Comparison of ENCODE assay signal across 21 cellular contexts in the genomic region with DNA sequence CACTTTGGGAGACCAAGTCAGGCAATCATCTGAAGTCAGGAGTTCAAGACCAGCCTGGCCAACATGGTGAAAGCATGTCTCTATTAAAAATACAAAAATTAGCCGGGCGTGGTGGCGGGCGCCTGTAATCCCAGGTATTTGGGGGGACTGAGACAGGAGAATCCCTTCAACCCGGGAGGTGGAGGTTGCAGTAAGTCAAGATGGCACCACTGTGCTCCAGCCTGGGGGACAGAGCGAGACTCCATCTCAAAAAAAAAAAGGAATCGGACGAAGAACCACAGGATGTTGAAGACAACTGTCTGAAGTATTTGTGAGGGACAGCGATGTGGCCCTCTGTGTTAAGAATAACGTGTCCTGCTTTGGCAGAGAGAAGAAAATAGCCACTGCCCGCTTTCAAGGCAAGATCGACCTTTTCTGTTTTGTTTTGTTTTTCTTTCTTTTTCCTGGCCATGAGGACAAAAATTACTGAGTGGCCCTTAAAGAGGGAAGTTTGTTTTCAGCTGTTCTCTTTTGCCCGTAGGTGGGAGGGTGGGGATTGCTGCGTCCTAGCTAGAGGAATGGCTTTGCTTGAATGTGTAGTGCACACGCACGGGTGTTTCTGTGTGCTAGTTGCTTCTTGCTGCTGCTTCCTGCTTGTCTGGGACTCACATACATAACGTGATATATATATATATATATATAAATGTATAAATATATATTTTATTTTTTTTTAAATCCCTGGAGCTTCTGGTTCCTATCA. TPM values are rescaled to one million over a fixed set of nuclear protein-coding genes. Genes with fewer than 3 reads are reported as not detected.
DNase-seq lines count a peak whose midpoint lies in the region; ATAC-seq, FAIRE-seq and TF ChIP-seq lines count a peak whose summit lies in the region.
"Had no signal": no experiment of that assay in that cellular context is flagged by ENCODE, and none has a peak within 500 bp of the region (broad histone marks: within the 10 kb centered on the region; RNA-seq: fewer than 3 reads in every experiment).

No MANE protein-coding gene starts in this region.

- H3K9me3 ChIP-seq in HepG2 (ENCODE audit: low read length) = no peaks in the 10 kb centered on the region
- H3K9me3 ChIP-seq in right lobe of liver = no peaks in the 10 kb centered on the region
- H3K9me3 ChIP-seq in Karpas-422 (ENCODE audit: low read length) = no peaks in the 10 kb centered on the region
- no peaks in the 10 kb centered on the region for H3K9me3 ChIP-seq in thyroid gland
- H3K9me3 ChIP-seq: heart left ventricle, uterus had no signal

- H3K27ac ChIP-seq in HepG2 (ENCODE audit: extremely low read length, insufficient read depth, low read length) (no peak overlapping the region), right lobe of liver (no peak overlapping the region), Karpas-422 (ENCODE audit: low read length) (no peak overlapping the region), thyroid gland (peak overlapping the region in 2 of 3 donors; percentile 2 to 28)
- H3K27ac ChIP-seq: uterus had no signal

- H3K4me1 ChIP-seq in HepG2 (ENCODE audit: insufficient read depth, low read length) = peaks cover 17% of the 10 kb centered on the region
- H3K4me1 ChIP-seq in right lobe of liver = peaks cover 0 to 4% (median 0%) of the 10 kb centered on the region in 4 donors
- no peaks in the 10 kb centered on the region for H3K4me1 ChIP-seq in Karpas-422 (ENCODE audit: low read length)
- peaks cover 3 to 4% of the 10 kb centered on the region in 2 donors for H3K4me1 ChIP-seq in thyroid gland

- H3K9ac ChIP-seq in HepG2 (ENCODE audit: insufficient read depth, low read depth, low read length) (no peak overlapping the region), Karpas-422 (ENCODE audit: low read length) (no peak overlapping the region)

- in situ Hi-C loops in HepG2 (cut with HindIII; ENCODE audit: extremely low pct_ligation_motif_present, low pct_unique_long_range_greater_than_20kb) (no loop called here), G401 (cut with HindIII; ENCODE audit: low sequenced_read_pairs) (no loop called here)

- ATAC-seq in HepG2 (no peak), right lobe of liver (no peak)
- ATAC-seq: activated T-cell treated with anti-CD3 and anti-CD28 coated beads, Interleukin-2, amount 50 U/mL, for 4 hours; heart left ventricle; PC-3 had no signal

- no peaks in the 10 kb centered on the region for H3K9me2 ChIP-seq in Karpas-422 (replicated peaks; ENCODE audit: insufficient read depth, low read length)

- POLR2A ChIA-PET in HepG2 (lab: Yijun Ruan, JAX) = interaction anchor here (4.3 kb wide), 1 partner anchor 9 kb away, joined by 102 read pairs; a partner anchor contains a TSS

- TF ChIP-seq EP300 in HepG2 (IDR thresholded peaks at IDR 0.05; ENCODE audit: low read depth in 2 of 2, low read length in 2 of 2) (no peak), HepG2 (CRISPR knock-in tag; IDR thresholded peaks at IDR 0.05; ENCODE audit: borderline replicate concordance) (no peak)

- H3K4me2 ChIP-seq in HepG2 (ENCODE audit: low read depth, low read length) = no peak overlapping the region
- no peak overlapping the region for H3K4me2 ChIP-seq in Karpas-422 (ENCODE audit: low read depth, low read length, poor library complexity, severe bottlenecking)

- TSS peak; percentile 58 for BruUV-seq in HepG2 (replicated peaks; lab: Mats Ljungman, UMichigan)

- H3K79me2 ChIP-seq in HepG2 (ENCODE audit: insufficient read depth, low read length) = no peaks in the 10 kb centered on the region
- H3K79me2 ChIP-seq in Karpas-422 (ENCODE audit: low read length) = no peaks in the 10 kb centered on the region

- peaks cover 65% of the 10 kb centered on the region for H3K4me1 Mint-ChIP-seq in dendritic cell treated with granulocyte-macrophage colony-stimulating factor and Interleukin-4, amounts not matched to agents 40 ng/mL and 50 ng/mL, for 4 days (ENCODE audit: low read depth)
- H3K4me1 Mint-ChIP-seq in glutamatergic neuron (ENCODE audit: low read depth, unreplicated experiment) = peaks cover 9% of the 10 kb centered on the region

- no peak overlapping the region for H3K4me3 Mint-ChIP-seq in dendritic cell treated with granulocyte-macrophage colony-stimulating factor and Interleukin-4, amounts not matched to agents 40 ng/mL and 50 ng/mL, for 4 days
- H3K4me3 Mint-ChIP-seq in glutamatergic neuron (ENCODE audit: unreplicated experiment) = no peak overlapping the region
- H3K4me3 Mint-ChIP-seq: activated T-cell treated with anti-CD3 and anti-CD28 coated beads, Interleukin-2, amount 50 U/mL, for 4 hours had no signal

- no peak for TF ChIP-seq RAD21 in HepG2 (CRISPR knock-in tag; IDR thresholded peaks at IDR 0.05)

- peaks cover 0 to 5% of the 10 kb centered on the region in 2 experiments; a peak in 2 of 5 replicates for H3K27me3 ChIP-seq in HepG2 (ENCODE audit: control insufficient read depth in 1 of 2, insufficient read depth in 2 of 2, low read length in 2 of 2)
- peaks cover 0 to 3% of the 10 kb centered on the region in 2 donors for H3K27me3 ChIP-seq in right lobe of liver
- no peaks in the 10 kb centered on the region for H3K27me3 ChIP-seq in Karpas-422 (ENCODE audit: low read length)
- H3K27me3 ChIP-seq in thyroid gland = no peaks in the 10 kb centered on the region

- no peaks in the 10 kb centered on the region for H3K27me3 Mint-ChIP-seq in dendritic cell treated with granulocyte-macrophage colony-stimulating factor and Interleukin-4, amounts not matched to agents 40 ng/mL and 50 ng/mL, for 4 days
- peaks cover 7% of the 10 kb centered on the region for H3K27me3 Mint-ChIP-seq in glutamatergic neuron (ENCODE audit: unreplicated experiment)

- H3K36me3 Mint-ChIP-seq in dendritic cell treated with granulocyte-macrophage colony-stimulating factor and Interleukin-4, amounts not matched to agents 40 ng/mL and 50 ng/mL, for 4 days (ENCODE audit: low read depth) = peaks cover 50% of the 10 kb centered on the region
- peaks cover 7% of the 10 kb centered on the region for H3K36me3 Mint-ChIP-seq in glutamatergic neuron (ENCODE audit: unreplicated experiment)

- CTCF ChIA-PET in HepG2 (lab: Yijun Ruan, JAX; ENCODE audit: low intra/inter-chr PET ratio, low total read pairs) = no interaction called here

- H4K20me1 ChIP-seq in HepG2 (ENCODE audit: insufficient read depth, low read length) (peaks cover 16% of the 10 kb centered on the region), Karpas-422 (ENCODE audit: insufficient read depth, low read depth, low read length) (no peaks in the 10 kb centered on the region)

- H2AFZ ChIP-seq in HepG2 (ENCODE audit: low read length) (no peak overlapping the region), Karpas-422 (ENCODE audit: low read length) (no peak overlapping the region)

- TF ChIP-seq POLR2A in HepG2 (IDR thresholded peaks at IDR 0.05; ENCODE audit: insufficient read depth in 1 of 2, low read depth in 2 of 2, low read length in 2 of 2) = peak in 1 of 2 experiments; percentile 36; a peak in 2 of 4 replicates
- no peak for TF ChIP-seq POLR2A in right lobe of liver (IDR thresholded peaks at IDR 0.05)
- no peak for TF ChIP-seq POLR2A in thyroid gland (IDR thresholded peaks at IDR 0.05)

- no peaks in the 10 kb centered on the region for H3K9me3 Mint-ChIP-seq in dendritic cell treated with granulocyte-macrophage colony-stimulating factor and Interleukin-4, amounts not matched to agents 40 ng/mL and 50 ng/mL, for 4 days
- H3K9me3 Mint-ChIP-seq in glutamatergic neuron (ENCODE audit: unreplicated experiment) = peaks cover 8% of the 10 kb centered on the region

- WGBS in HepG2 (ENCODE audit: low lambda C conversion rate) = 95% methylated on average over 17 of the region's 17 CpGs
- WGBS in right lobe of liver (ENCODE audit: insufficient coverage, low coverage, low lambda C conversion rate, missing lambda C conversion rate) = 84% methylated on average over 14 of the region's 17 CpGs
- 68 to 70% methylated on average over 17 of the region's 17 CpGs for WGBS in thyroid gland, 2 donors

- H3K36me3 ChIP-seq in HepG2 (replicated peaks in 1 of 2; ENCODE audit: control insufficient read depth in 1 of 2, insufficient read depth in 2 of 2, low read length in 2 of 2) (peaks cover 9 to 38% of the 10 kb centered on the region in 2 experiments; a peak in 4 of 5 replicates), right lobe of liver (peaks cover 0 to 7% (median 0%) of the 10 kb centered on the region in 4 donors), Karpas-422 (ENCODE audit: insufficient read depth, low read length) (no peaks in the 10 kb centered on the region), thyroid gland (peaks cover 14 to 15% of the 10 kb centered on the region in 2 donors)
- H3K36me3 ChIP-seq: uterus had no signal

- TF ChIP-seq CTCF in HepG2 (CRISPR knock-in tag; IDR thresholded peaks at IDR 0.05) = no peak
- no peak for TF ChIP-seq CTCF in right lobe of liver (IDR thresholded peaks at IDR 0.05)
- no peak for TF ChIP-seq CTCF in thyroid gland (IDR thresholded peaks at IDR 0.05)
- no peak for TF ChIP-seq CTCF in glutamatergic neuron (IDR thresholded peaks at IDR 0.05; ENCODE audit: partially characterized antibody, unreplicated experiment)

- intact Hi-C loops in HepG2 (cut with micrococcal nuclease; ENCODE audit: unreplicated experiment) = no loop called here
- intact Hi-C loops in right lobe of liver (cut with DNase I) = no loop called here
- intact Hi-C loops in dendritic cell treated with granulocyte-macrophage colony-stimulating factor and Interleukin-4, amounts not matched to agents 40 ng/mL and 50 ng/mL, for 4 days (cut with micrococcal nuclease) = no loop called here
- intact Hi-C loops in thyroid gland (cut with DNase I) = no loop called here

- H3K27ac Mint-ChIP-seq in dendritic cell treated with granulocyte-macrophage colony-stimulating factor and Interleukin-4, amounts not matched to agents 40 ng/mL and 50 ng/mL, for 4 days = peak overlapping the region; percentile 24
- no peak overlapping the region for H3K27ac Mint-ChIP-seq in glutamatergic neuron (ENCODE audit: unreplicated experiment)

- FAIRE-seq in HepG2 (lab: Jason Lieb, UNC) = no peak
- FAIRE-seq: GM12892, TTC549 had no signal

- DNase-seq in HepG2 (ENCODE audit: low spot score) (no peak), right lobe of liver (no peak), Karpas-422 (peak; percentile 26), thyroid gland (peak; percentile 45 to 52), glutamatergic neuron (no peak), G401 (ENCODE audit: low spot score) (no peak)
- no peak for DNase-seq in activated CD4-positive, CD25-positive, alpha-beta regulatory T cell (lab: John Stamatoyannopoulos, UW)
- DNase-seq: activated T-cell treated with anti-CD3 and anti-CD28 coated beads, Interleukin-2, amount 50 U/mL, for 4 hours; central memory CD4-positive, alpha-beta T cell; DMS 273 treated with DMSO at 0.1 percent for 48 hours; heart left ventricle; NCI-H1417; PC-3; stimulated activated CD4-positive, alpha-beta T cell treated with anti-CD3 and anti-CD28 coated beads, Interleukin-4, amount 100 ng/mL, for 1 hour; uterus had no signal

- no peak overlapping the region for H3K4me3 ChIP-seq in HepG2 (replicated peaks in 1 of 3; ENCODE audit: insufficient read depth in 1 of 3, low read depth in 2 of 3, low read length in 3 of 3)
- H3K4me3 ChIP-seq in right lobe of liver = no peak overlapping the region
- no peak overlapping the region for H3K4me3 ChIP-seq in Karpas-422 (ENCODE audit: low read length)
- H3K4me3 ChIP-seq in thyroid gland (replicated peaks in 1 of 3) = no peak overlapping the region
- H3K4me3 ChIP-seq: heart left ventricle, uterus had no signal

RNA-seq across cellular contexts. Expression of a gene that starts 6.2 kb away (rescaled TPM):
- total RNA-seq in HepG2 (2016; rRNA removed; fragmentation: Illumina TruSeq; extraction: Trizol) (0.02 TPM in 1 of 2 replicates, not detected in the other), right lobe of liver (not detected), thyroid gland (not detected), glutamatergic neuron (ENCODE audit: unreplicated experiment) (33.1 TPM)
- not detected in 2 replicates for total RNA-seq in HepG2 (2016; cell fraction: cytosol; rRNA removed; fragmentation: Illumina TruSeq; extraction: Trizol; ENCODE audit: low read depth)
- not detected in 2 replicates for total RNA-seq in HepG2 (2016; cell fraction: insoluble cytoplasmic fraction; rRNA removed; fragmentation: Illumina TruSeq; extraction: Trizol)
- total RNA-seq in HepG2 (2016; cell fraction: membrane; rRNA removed; fragmentation: Illumina TruSeq; extraction: Trizol) = not detected in 2 replicates
- total RNA-seq in HepG2 (2016; cell fraction: nucleus; rRNA removed; fragmentation: Illumina TruSeq; extraction: Trizol) = not detected in 2 replicates
- 0.03 and 0.04 TPM in 2 replicates for polyA plus RNA-seq in HepG2 (2011; rRNA removed)
- not detected in 2 replicates for polyA plus RNA-seq in HepG2 (2011; cell fraction: cytosol; rRNA removed)
- 0.24 and 0.68 TPM in 2 replicates for polyA plus RNA-seq in HepG2 (2011; cell fraction: nucleus; rRNA removed)
- polyA plus RNA-seq in HepG2 (2012) = 0.08 TPM in 1 of 2 replicates, not detected in the other
- not detected in 2 replicates for polyA plus RNA-seq in HepG2 (2016; cell fraction: cytosol; fragmentation: Illumina TruSeq; extraction: Trizol; ENCODE audit: low read depth)
- not detected in 2 replicates for polyA plus RNA-seq in HepG2 (2016; cell fraction: insoluble cytoplasmic fraction; fragmentation: Illumina TruSeq; extraction: Trizol; ENCODE audit: low read depth)
- not detected in 2 replicates for polyA plus RNA-seq in HepG2 (2016; cell fraction: membrane; fragmentation: Illumina TruSeq; extraction: Trizol; ENCODE audit: low read depth)
- 0.37 and 0.40 TPM in 2 replicates for polyA plus RNA-seq in HepG2 (2016; cell fraction: nucleus; fragmentation: Illumina TruSeq; extraction: Trizol; ENCODE audit: insufficient read depth, low read depth)
- 0.84 TPM in 1 of 2 replicates, not detected in the other for polyA minus RNA-seq in HepG2 (2011; rRNA and poly(A)+ RNA removed; ENCODE audit: low replicate concordance)
- not detected in 2 replicates for polyA minus RNA-seq in HepG2 (2011; cell fraction: cytosol; rRNA and poly(A)+ RNA removed)
- polyA minus RNA-seq in HepG2 (2011; cell fraction: nucleus; rRNA and poly(A)+ RNA removed) = 0.13 TPM in 1 of 2 replicates, not detected in the other
- total RNA-seq in Karpas-422 (2014; rRNA removed; shearing (Covaris generic); ENCODE audit: low replicate concordance) = not detected in 2 replicates
- 0.17 and 1.6 TPM in 2 replicates for total RNA-seq in G401 (2014; rRNA removed; shearing (Covaris generic))
- total RNA-seq: activated T-cell treated with anti-CD3 and anti-CD28 coated beads, Interleukin-2, amount 50 U/mL, for 4 hours; lower leg skin; SK-MEL-5; skeletal muscle tissue had no signal
- polyA plus RNA-seq: heart left ventricle had no signal

RNA-seq across cellular contexts. Expression of a gene that starts 8.1 kb away (rescaled TPM):
- total RNA-seq in HepG2 (2016; rRNA removed; fragmentation: Illumina TruSeq; extraction: Trizol) (12.4 and 19.9 TPM in 2 replicates), right lobe of liver (10 to 100 TPM; 15.4 to 38.3 (median 20.9) TPM), thyroid gland (10 to 100 TPM; 16.4 to 37.8 (median 21.8) TPM), glutamatergic neuron (ENCODE audit: unreplicated experiment) (61.5 TPM)
- total RNA-seq in HepG2 (2016; cell fraction: cytosol; rRNA removed; fragmentation: Illumina TruSeq; extraction: Trizol; ENCODE audit: low read depth) = 2.9 and 3.4 TPM in 2 replicates
- total RNA-seq in HepG2 (2016; cell fraction: insoluble cytoplasmic fraction; rRNA removed; fragmentation: Illumina TruSeq; extraction: Trizol) = 8.1 and 17.3 TPM in 2 replicates
- total RNA-seq in HepG2 (2016; cell fraction: membrane; rRNA removed; fragmentation: Illumina TruSeq; extraction: Trizol) = 10.9 and 11.2 TPM in 2 replicates
- total RNA-seq in HepG2 (2016; cell fraction: nucleus; rRNA removed; fragmentation: Illumina TruSeq; extraction: Trizol) = 19.9 and 23.5 TPM in 2 replicates
- polyA plus RNA-seq in HepG2 (2011; rRNA removed) = 38.1 and 51.6 TPM in 2 replicates
- 23.9 and 30.3 TPM in 2 replicates for polyA plus RNA-seq in HepG2 (2011; cell fraction: cytosol; rRNA removed)
- 51.4 and 66.0 TPM in 2 replicates for polyA plus RNA-seq in HepG2 (2011; cell fraction: nucleus; rRNA removed)
- polyA plus RNA-seq in HepG2 (2012) = 42.9 and 44.2 TPM in 2 replicates
- 4.4 and 4.6 TPM in 2 replicates for polyA plus RNA-seq in HepG2 (2016; cell fraction: cytosol; fragmentation: Illumina TruSeq; extraction: Trizol; ENCODE audit: low read depth)
- 21.9 and 33.1 TPM in 2 replicates for polyA plus RNA-seq in HepG2 (2016; cell fraction: insoluble cytoplasmic fraction; fragmentation: Illumina TruSeq; extraction: Trizol; ENCODE audit: low read depth)
- 11.8 and 14.0 TPM in 2 replicates for polyA plus RNA-seq in HepG2 (2016; cell fraction: membrane; fragmentation: Illumina TruSeq; extraction: Trizol; ENCODE audit: low read depth)
- 72.7 and 73.9 TPM in 2 replicates for polyA plus RNA-seq in HepG2 (2016; cell fraction: nucleus; fragmentation: Illumina TruSeq; extraction: Trizol; ENCODE audit: insufficient read depth, low read depth)
- 6.9 and 90.5 TPM in 2 replicates for polyA minus RNA-seq in HepG2 (2011; rRNA and poly(A)+ RNA removed; ENCODE audit: low replicate concordance)
- 35.5 and 36.5 TPM in 2 replicates for polyA minus RNA-seq in HepG2 (2011; cell fraction: cytosol; rRNA and poly(A)+ RNA removed)
- 14.3 and 15.6 TPM in 2 replicates for polyA minus RNA-seq in HepG2 (2011; cell fraction: nucleus; rRNA and poly(A)+ RNA removed)
- total RNA-seq in Karpas-422 (2014; rRNA removed; shearing (Covaris generic); ENCODE audit: low replicate concordance) = not detected in 2 replicates
- 6.1 and 6.3 TPM in 2 replicates for total RNA-seq in G401 (2014; rRNA removed; shearing (Covaris generic))

RNA-seq across cellular contexts. Expression of a gene that starts 33.3 kb away (rescaled TPM):
- total RNA-seq in HepG2 (2016; rRNA removed; fragmentation: Illumina TruSeq; extraction: Trizol) (not detected in 2 replicates), right lobe of liver (not detected), thyroid gland (not detected), glutamatergic neuron (ENCODE audit: unreplicated experiment) (60.4 TPM)
- total RNA-seq in HepG2 (2016; cell fraction: cytosol; rRNA removed; fragmentation: Illumina TruSeq; extraction: Trizol; ENCODE audit: low read depth) = not detected in 2 replicates
- not detected in 2 replicates for total RNA-seq in HepG2 (2016; cell fraction: insoluble cytoplasmic fraction; rRNA removed; fragmentation: Illumina TruSeq; extraction: Trizol)
- total RNA-seq in HepG2 (2016; cell fraction: membrane; rRNA removed; fragmentation: Illumina TruSeq; extraction: Trizol) = not detected in 2 replicates
- not detected in 2 replicates for total RNA-seq in HepG2 (2016; cell fraction: nucleus; rRNA removed; fragmentation: Illumina TruSeq; extraction: Trizol)
- polyA plus RNA-seq in HepG2 (2011; rRNA removed) = not detected in 2 replicates
- polyA plus RNA-seq in HepG2 (2011; cell fraction: cytosol; rRNA removed) = not detected in 2 replicates
- not detected in 2 replicates for polyA plus RNA-seq in HepG2 (2011; cell fraction: nucleus; rRNA removed)
- not detected in 2 replicates for polyA plus RNA-seq in HepG2 (2012)
- not detected in 2 replicates for polyA plus RNA-seq in HepG2 (2016; cell fraction: cytosol; fragmentation: Illumina TruSeq; extraction: Trizol; ENCODE audit: low read depth)
- not detected in 2 replicates for polyA plus RNA-seq in HepG2 (2016; cell fraction: insoluble cytoplasmic fraction; fragmentation: Illumina TruSeq; extraction: Trizol; ENCODE audit: low read depth)
- not detected in 2 replicates for polyA plus RNA-seq in HepG2 (2016; cell fraction: membrane; fragmentation: Illumina TruSeq; extraction: Trizol; ENCODE audit: low read depth)
- not detected in 2 replicates for polyA plus RNA-seq in HepG2 (2016; cell fraction: nucleus; fragmentation: Illumina TruSeq; extraction: Trizol; ENCODE audit: insufficient read depth, low read depth)
- not detected in 2 replicates for polyA minus RNA-seq in HepG2 (2011; rRNA and poly(A)+ RNA removed; ENCODE audit: low replicate concordance)
- polyA minus RNA-seq in HepG2 (2011; cell fraction: cytosol; rRNA and poly(A)+ RNA removed) = not detected in 2 replicates
- polyA minus RNA-seq in HepG2 (2011; cell fraction: nucleus; rRNA and poly(A)+ RNA removed) = not detected in 2 replicates
- total RNA-seq in Karpas-422 (2014; rRNA removed; shearing (Covaris generic); ENCODE audit: low replicate concordance) = not detected in 2 replicates
- 6.9 and 11.0 TPM in 2 replicates for total RNA-seq in G401 (2014; rRNA removed; shearing (Covaris generic))
- total RNA-seq: activated T-cell treated with anti-CD3 and anti-CD28 coated beads, Interleukin-2, amount 50 U/mL, for 4 hours; heart left ventricle; lower leg skin; PC-3; SK-MEL-5; skeletal muscle tissue had no signal
- polyA plus RNA-seq: heart left ventricle had no signal

RNA-seq across cellular contexts. Expression of a gene that starts 51.7 kb away (rescaled TPM):
- 0.10 and 0.15 TPM in 2 replicates for total RNA-seq in HepG2 (2016; rRNA removed; fragmentation: Illumina TruSeq; extraction: Trizol)
- 0.09 TPM in 1 of 2 replicates, not detected in the other for total RNA-seq in HepG2 (2016; cell fraction: cytosol; rRNA removed; fragmentation: Illumina TruSeq; extraction: Trizol; ENCODE audit: low read depth)
- 0.04 and 0.10 TPM in 2 replicates for total RNA-seq in HepG2 (2016; cell fraction: insoluble cytoplasmic fraction; rRNA removed; fragmentation: Illumina TruSeq; extraction: Trizol)
- total RNA-seq in HepG2 (2016; cell fraction: membrane; rRNA removed; fragmentation: Illumina TruSeq; extraction: Trizol) = 0.07 TPM in 1 of 2 replicates, not detected in the other
- not detected in 2 replicates for total RNA-seq in HepG2 (2016; cell fraction: nucleus; rRNA removed; fragmentation: Illumina TruSeq; extraction: Trizol)
- polyA plus RNA-seq in HepG2 (2011; rRNA removed) = 0.20 and 0.21 TPM in 2 replicates
- polyA plus RNA-seq in HepG2 (2011; cell fraction: cytosol; rRNA removed) = 0.23 and 0.40 TPM in 2 replicates
- 0.07 and 0.08 TPM in 2 replicates for polyA plus RNA-seq in HepG2 (2011; cell fraction: nucleus; rRNA removed)
- 0.07 and 0.11 TPM in 2 replicates for polyA plus RNA-seq in HepG2 (2012)
- polyA plus RNA-seq in HepG2 (2016; cell fraction: cytosol; fragmentation: Illumina TruSeq; extraction: Trizol; ENCODE audit: low read depth) = 0.02 TPM in 1 of 2 replicates, not detected in the other
- 0.11 and 0.13 TPM in 2 replicates for polyA plus RNA-seq in HepG2 (2016; cell fraction: insoluble cytoplasmic fraction; fragmentation: Illumina TruSeq; extraction: Trizol; ENCODE audit: low read depth)
- 0.07 TPM in 1 of 2 replicates, not detected in the other for polyA plus RNA-seq in HepG2 (2016; cell fraction: membrane; fragmentation: Illumina TruSeq; extraction: Trizol; ENCODE audit: low read depth)
- 0.15 TPM in 1 of 2 replicates, not detected in the other for polyA plus RNA-seq in HepG2 (2016; cell fraction: nucleus; fragmentation: Illumina TruSeq; extraction: Trizol; ENCODE audit: insufficient read depth, low read depth)
- 0.24 TPM in 1 of 2 replicates, not detected in the other for polyA minus RNA-seq in HepG2 (2011; rRNA and poly(A)+ RNA removed; ENCODE audit: low replicate concordance)
- polyA minus RNA-seq in HepG2 (2011; cell fraction: cytosol; rRNA and poly(A)+ RNA removed) = not detected in 2 replicates
- 0.12 and 0.13 TPM in 2 replicates for polyA minus RNA-seq in HepG2 (2011; cell fraction: nucleus; rRNA and poly(A)+ RNA removed)
- under 1 TPM; 0.20 to 0.56 (median 0.34) TPM for total RNA-seq in right lobe of liver
- total RNA-seq in Karpas-422 (2014; rRNA removed; shearing (Covaris generic); ENCODE audit: low replicate concordance) = not detected in 2 replicates
- total RNA-seq in thyroid gland = under 1 TPM in 3 of 4 donors, not detected in 1; 0.11 to 0.59 (median 0.27) TPM
- 0.12 TPM for total RNA-seq in glutamatergic neuron (ENCODE audit: unreplicated experiment)
- total RNA-seq in G401 (2014; rRNA removed; shearing (Covaris generic)) = not detected in 2 replicates
- total RNA-seq: activated T-cell treated with anti-CD3 and anti-CD28 coated beads, Interleukin-2, amount 50 U/mL, for 4 hours; PC-3; SK-MEL-5 had no signal

Comparison
In these comparisons a context has a peak if more than half of its experiments do, and no peak if none do; other contexts are left out.
1. DNase-seq: peak in Karpas-422 (single experiment) and thyroid gland (2 of 2); none in HepG2 (single experiment), right lobe of liver (0 of 3), glutamatergic neuron (single experiment), G401 (single experiment) and activated CD4-positive, CD25-positive, alpha-beta regulatory T cell (0 of 4).
2. H3K27ac ChIP-seq: peak in thyroid gland (2 of 3); none in HepG2 (single experiment), right lobe of liver (0 of 3) and Karpas-422 (single experiment).
3. RNA of a gene that starts 6.2 kb away (total RNA-seq): 33.1 TPM in glutamatergic neuron (single experiment); 0.17 to 1.6 TPM in G401, 0.02 TPM in HepG2, not detected in right lobe of liver, not detected in Karpas-422 and not detected in thyroid gland; every median in the first group is over 10 times any median in the second.